Comparison of ENCODE assay signal across 12 cellular contexts in the genomic region with DNA sequence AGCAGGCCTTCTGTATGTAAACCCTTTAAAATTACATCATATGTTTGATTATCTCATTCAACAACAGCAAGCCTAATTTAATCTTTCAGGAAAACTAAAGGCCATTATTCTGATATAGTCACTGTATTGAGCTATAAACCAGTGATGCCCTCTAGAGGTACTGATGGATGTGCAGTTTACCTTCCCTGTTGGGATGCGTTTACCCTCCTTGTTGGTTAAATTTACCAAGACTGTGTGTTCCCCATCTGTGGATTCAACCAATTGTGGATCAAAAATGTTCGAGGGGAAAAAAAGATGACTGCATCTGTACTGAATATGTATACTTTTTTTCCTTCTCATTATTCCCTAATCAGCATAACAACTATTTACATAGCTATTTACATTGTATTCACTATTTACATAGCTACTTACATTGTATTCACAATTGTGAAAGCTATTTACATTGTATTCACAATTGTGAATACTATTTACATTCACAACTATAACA. TPM values are rescaled to one million over a fixed set of nuclear protein-coding genes. Genes with fewer than 3 reads are reported as not detected.
A peak's percentile ranks its signal among the peaks of the same experiment; 100 is the strongest.
DNase-seq lines count a peak whose midpoint lies in the region; ATAC-seq, FAIRE-seq and TF ChIP-seq lines count a peak whose summit lies in the region.
"Had no signal": no experiment of that assay in that cellular context is flagged by ENCODE, and none has a peak within 500 bp of the region (broad histone marks: within the 10 kb centered on the region; RNA-seq: fewer than 3 reads in every experiment).

No MANE protein-coding gene starts in this region.

- no peaks in the 10 kb centered on the region for H3K4me1 ChIP-seq in mucosa of descending colon (ENCODE audit: low read depth)

- no peak for FAIRE-seq in bronchial epithelial cell (lab: Jason Lieb, UNC)
- FAIRE-seq in GM12892 (lab: Jason Lieb, UNC) = no peak

- no peaks in the 10 kb centered on the region for H3K36me3 ChIP-seq in bronchial epithelial cell (ENCODE audit: control insufficient read depth, insufficient read depth, low read length)
- H3K36me3 ChIP-seq in mucosa of descending colon (ENCODE audit: low read depth) = peaks cover 4% of the 10 kb centered on the region

- intact Hi-C loops in mucosa of descending colon (cut with DNase I, micrococcal nuclease) = no loop called here

- H3K9me3 ChIP-seq in mucosa of descending colon = peaks cover 10% of the 10 kb centered on the region

- ATAC-seq in mucosa of descending colon = peak; percentile 70
- ATAC-seq in GM18520 (IDR thresholded peaks at IDR 0.05; ENCODE audit: unreplicated experiment) = no peak
- ATAC-seq in HG03457 (IDR thresholded peaks at IDR 0.05; ENCODE audit: unreplicated experiment) = no peak

- no peak for TF ChIP-seq POLR2A in GM12892 (IDR thresholded peaks at IDR 0.05; ENCODE audit: low read depth, low read length)

- DNase-seq in NCI-H1417 (lab: John Stamatoyannopoulos, UW) (peak in 2 of 3 experiments; percentile 36 to 61), NCI-H1417 treated with DMSO at 0.1 percent for 48 hours (lab: John Stamatoyannopoulos, UW) (no peak), NCI-H1105 treated with DMSO at 0.1 percent for 48 hours (lab: John Stamatoyannopoulos, UW) (peak; percentile 40), bronchial epithelial cell (ENCODE audit: low read depth) (peak; percentile 41), mucosa of descending colon (no peak), GM12892 (ENCODE audit: insufficient read length) (no peak)
- DNase-seq: activated CD4-positive, alpha-beta T cell treated with anti-CD3 and anti-CD28 coated beads, Interleukin-2, amount 10 ng/mL, durations not matched to agents 24 days and 14 days; islet precursor cell had no signal

- TF ChIP-seq CTCF in bronchial epithelial cell (IDR thresholded peaks at IDR 0.05; ENCODE audit: insufficient read depth, low read length, severe bottlenecking) = peak; percentile 51
- TF ChIP-seq CTCF in mucosa of descending colon (IDR thresholded peaks at IDR 0.05) = no peak

- H3K4me3 ChIP-seq in bronchial epithelial cell (ENCODE audit: low read depth, low read length) = no peak overlapping the region
- no peak overlapping the region for H3K4me3 ChIP-seq in mucosa of descending colon
- H3K4me3 ChIP-seq: tibial nerve had no signal

- H3K27me3 ChIP-seq in bronchial epithelial cell (ENCODE audit: control insufficient read depth, insufficient read depth, low read length) = no peaks in the 10 kb centered on the region
- H3K27me3 ChIP-seq: tibial nerve had no signal

RNA-seq across cellular contexts. Expression of a gene that starts 3.7 kb away (rescaled TPM):
- total RNA-seq in bronchial epithelial cell (0.13 and 0.26 TPM in 2 replicates), mucosa of descending colon (under 1 TPM in 1 of 3 donors, not detected in 2; 0.14 TPM)
- not detected for polyA plus RNA-seq in GM12892 (2012; ENCODE audit: missing spikeins)
- total RNA-seq: activated CD4-positive, alpha-beta T cell treated with anti-CD3 and anti-CD28 coated beads, Interleukin-2, amount 10 ng/mL, durations not matched to agents 24 days and 14 days; tibial nerve had no signal

RNA-seq across cellular contexts. Expression of a gene that starts 9.9 kb away (rescaled TPM):
- total RNA-seq in bronchial epithelial cell (11.6 and 14.3 TPM in 2 replicates), mucosa of descending colon (10 to 100 TPM in 1 of 3 donors, 1 to 10 TPM in 2; 8.2 to 11.0 (median 8.4) TPM)
- polyA plus RNA-seq in GM12892 (2012; ENCODE audit: missing spikeins) = 15.1 TPM

RNA-seq across cellular contexts. Expression of a gene that starts 10.1 kb away (rescaled TPM):
- total RNA-seq in bronchial epithelial cell (11.4 and 12.1 TPM in 2 replicates), mucosa of descending colon (10 to 100 TPM; 13.1 to 27.9 (median 17.7) TPM)
- 8.2 TPM for polyA plus RNA-seq in GM12892 (2012; ENCODE audit: missing spikeins)

RNA-seq across cellular contexts. Expression of a gene that starts 47.0 kb away (rescaled TPM):
- total RNA-seq in bronchial epithelial cell (0.13 TPM in 1 of 2 replicates, not detected in the other), mucosa of descending colon (10 to 100 TPM in 1 of 3 donors, 1 to 10 TPM in 2; 1.6 to 13.8 (median 3.0) TPM)
- not detected for polyA plus RNA-seq in GM12892 (2012; ENCODE audit: missing spikeins)
- total RNA-seq: activated CD4-positive, alpha-beta T cell treated with anti-CD3 and anti-CD28 coated beads, Interleukin-2, amount 10 ng/mL, durations not matched to agents 24 days and 14 days; NCI-H460; tibial nerve had no signal

Comparison
In these comparisons a context has a peak if more than half of its experiments do, and no peak if none do; other contexts are left out.
1. DNase-seq: peak in NCI-H1417 (2 of 3), NCI-H1105 treated with DMSO at 0.1 percent for 48 hours (single experiment) and bronchial epithelial cell (single experiment); none in NCI-H1417 treated with DMSO at 0.1 percent for 48 hours (single experiment), mucosa of descending colon (0 of 3) and GM12892 (single experiment).